8 cellular contexts compared by ENCODE assay signal in genomic region chr2:196233033-196233807, GRCh38.
DNase-seq lines count a peak whose midpoint lies in the region; ATAC-seq, FAIRE-seq and TF ChIP-seq lines count a peak whose summit lies in the region.

No MANE protein-coding gene starts in this region.

- H3K18ac ChIP-seq in mesenchymal stem cell (ENCODE audit: low read depth in 1 of 2, low read length in 2 of 2), result peak overlapping the region in 1 of 2 experiments; percentile 74

- H3K9me3 ChIP-seq in BLaER1 treated with 17β-estradiol and CSF1 and Interleukin-3, amounts not matched to agents 10 nM and 100 nM (replicated peaks in 1 of 11), result peaks cover 0 to 33% (median 19%) of the 10 kb centered on the region in 11 experiments; a peak in 14 of 22 replicates
- H3K9me3 ChIP-seq in K562 (replicated peaks; ENCODE audit: control insufficient read depth, insufficient read depth, low read depth, low read length), result no peaks in the 10 kb centered on the region
- H3K9me3 ChIP-seq in mesenchymal stem cell (ENCODE audit: control insufficient read depth, low read length), result no peaks in the 10 kb centered on the region

- peaks cover 61 to 100% (median 89%) of the 10 kb centered on the region in 10 experiments for H3K4me1 ChIP-seq in BLaER1 treated with 17β-estradiol and CSF1 and Interleukin-3, amounts not matched to agents 10 nM and 100 nM
- H3K4me1 ChIP-seq in K562 (replicated peaks in 1 of 2; ENCODE audit: control insufficient read depth in 2 of 2, insufficient read depth in 2 of 2, low read length in 2 of 2), result peaks cover 0 to 19% of the 10 kb centered on the region in 2 experiments
- no peaks in the 10 kb centered on the region for H3K4me1 ChIP-seq in mesenchymal stem cell (ENCODE audit: control insufficient read depth, insufficient read depth, low read depth, low read length)

- H3K4ac ChIP-seq in mesenchymal stem cell (ENCODE audit: low read depth in 1 of 2, low read length in 2 of 2), result peak overlapping the region in 1 of 2 experiments; percentile 7

- H2BK15ac ChIP-seq in mesenchymal stem cell (ENCODE audit: low read depth, poor library complexity, severe bottlenecking), result no peak overlapping the region

- H3K9me1 ChIP-seq in K562 (ENCODE audit: control insufficient read depth, insufficient read depth, low read length), result no peaks in the 10 kb centered on the region

- H2AK5ac ChIP-seq in mesenchymal stem cell (ENCODE audit: low read length, severe bottlenecking), result peak overlapping the region; percentile 83

- no peak for FAIRE-seq in K562 (lab: Jason Lieb, UNC)

- H3K79me2 ChIP-seq in K562 (ENCODE audit: control insufficient read depth, insufficient read depth, low read length), result no peaks in the 10 kb centered on the region

- TF ChIP-seq CTCF in LNCaP clone FGC (IDR thresholded peaks at IDR 0.05; ENCODE audit: control insufficient read depth, extremely low read depth, insufficient read depth), result no peak
- TF ChIP-seq CTCF in K562 (IDR thresholded peaks at IDR 0.05 in 2 of 3, conservative IDR thresholded peaks at IDR 0.05 in 1 of 3; ENCODE audit: insufficient read depth in 2 of 3, low read depth in 1 of 3, low read length in 3 of 3), result no peak

- H3K4me2 ChIP-seq in BLaER1 treated with 17β-estradiol and CSF1 and Interleukin-3, amounts not matched to agents 10 nM and 100 nM, result peak overlapping the region; percentile 66 to 86 (median 77)
- H3K4me2 ChIP-seq in K562 (ENCODE audit: insufficient read depth, low read length) (no peak overlapping the region), mesenchymal stem cell (ENCODE audit: low read length, poor library complexity, severe bottlenecking) (no peak overlapping the region)

- DNase-seq in LNCaP clone FGC (ENCODE audit: low read depth) (peak; percentile 94), K562 (ENCODE audit: extremely low read depth in 1 of 4, low spot score in 3 of 4) (no peak), mesenchymal stem cell (peak; percentile 87), HEK293T (ENCODE audit: extremely low spot score) (no peak), activated gamma-delta T cell treated with Interleukin-2 at 50 U/mL for 16 hours (no peak)

- POLR2A ChIA-PET in K562 (lab: Yijun Ruan, JAX), result no interaction called here
- POLR2A ChIA-PET in HEK293T (lab: Yijun Ruan, JAX), result no interaction called here

- peak overlapping the region; percentile 84 for H2BK5ac ChIP-seq in mesenchymal stem cell (ENCODE audit: low read depth, low read length, poor library complexity, severe bottlenecking)

- TF ChIP-seq POLR2A in K562 (conservative IDR thresholded peaks at IDR 0.05), result no peak

- peak overlapping the region; percentile 59 for H2BK120ac ChIP-seq in mesenchymal stem cell (ENCODE audit: low read depth, low read length)

- in situ Hi-C loops in K562 (cut with MboI), result no loop called here

- H2BK12ac ChIP-seq in mesenchymal stem cell (ENCODE audit: low read length in 2 of 2), result peak overlapping the region in 1 of 2 experiments; percentile 85

- H3K27me3 ChIP-seq in BLaER1 treated with 17β-estradiol and CSF1 and Interleukin-3, amounts not matched to agents 10 nM and 100 nM, result no peaks in the 10 kb centered on the region
- no peaks in the 10 kb centered on the region for H3K27me3 ChIP-seq in K562 (ENCODE audit: control insufficient read depth in 2 of 2, insufficient read depth in 2 of 2, low read length in 2 of 2)
- no peaks in the 10 kb centered on the region for H3K27me3 ChIP-seq in mesenchymal stem cell (ENCODE audit: control insufficient read depth in 1 of 2, insufficient read depth in 1 of 2, low read length in 2 of 2)

- H3K14ac ChIP-seq in mesenchymal stem cell (ENCODE audit: low read length in 2 of 2), result no peak overlapping the region

- H4K20me1 ChIP-seq in BLaER1 treated with 17β-estradiol and CSF1 and Interleukin-3, amounts not matched to agents 10 nM and 100 nM, result no peaks in the 10 kb centered on the region
- no peaks in the 10 kb centered on the region for H4K20me1 ChIP-seq in K562 (replicated peaks; ENCODE audit: control insufficient read depth, insufficient read depth, low read length)

- BruUV-seq in K562 (replicated peaks; lab: Mats Ljungman, UMichigan), result no TSS peak

- peak overlapping the region; percentile 85 to 100 (median 92) for H3K27ac ChIP-seq in BLaER1 treated with 17β-estradiol and CSF1 and Interleukin-3, amounts not matched to agents 10 nM and 100 nM
- H3K27ac ChIP-seq in K562 (ENCODE audit: extremely low read depth, low read depth, low read length), result peak overlapping the region; percentile 23; the same call in 2 of the 3 replicates
- peak overlapping the region; percentile 95 for H3K27ac ChIP-seq in mesenchymal stem cell (ENCODE audit: low read length, poor library complexity, severe bottlenecking)

- TF ChIP-seq EP300 in K562 (IDR thresholded peaks at IDR 0.05; ENCODE audit: low read length), result no peak

- peak overlapping the region; percentile 7 for H4K8ac ChIP-seq in mesenchymal stem cell (ENCODE audit: low read length)

- H3K4me3 ChIP-seq in BLaER1 treated with 17β-estradiol and CSF1 and Interleukin-3, amounts not matched to agents 10 nM and 100 nM, result peak overlapping the region in 4 of 10 experiments; percentile 1 to 31 (median 28); a peak in 5 of 20 replicates
- H3K4me3 ChIP-seq in LNCaP clone FGC (ENCODE audit: low read depth, low read length) (peak overlapping the region; percentile 26), K562 (no peak overlapping the region), mesenchymal stem cell (ENCODE audit: insufficient read depth in 1 of 2, low read depth in 1 of 2, low read length in 2 of 2) (no peak overlapping the region)

- no peaks in the 10 kb centered on the region for H3K79me1 ChIP-seq in mesenchymal stem cell (replicated peaks; ENCODE audit: low read length, poor library complexity, severe bottlenecking)

- 91% methylated on average over 5 of the region's 5 CpGs for WGBS in K562 (ENCODE audit: insufficient coverage, low coverage, missing lambda C conversion rate)
- 21% methylated on average over 5 of the region's 5 CpGs for WGBS in mesenchymal stem cell

- no peak overlapping the region for H3K23ac ChIP-seq in mesenchymal stem cell (ENCODE audit: low read length in 2 of 2)

- H3K36me3 ChIP-seq in BLaER1 treated with 17β-estradiol and CSF1 and Interleukin-3, amounts not matched to agents 10 nM and 100 nM, result no peaks in the 10 kb centered on the region
- H3K36me3 ChIP-seq in K562 (ENCODE audit: control insufficient read depth, insufficient read depth, low read length) (no peaks in the 10 kb centered on the region), mesenchymal stem cell (ENCODE audit: control insufficient read depth in 1 of 2, insufficient read depth in 2 of 2, low read depth in 1 of 2, low read length in 2 of 2) (no peaks in the 10 kb centered on the region)

- H4K91ac ChIP-seq in mesenchymal stem cell (ENCODE audit: low read length), result peak overlapping the region; percentile 79

- intact Hi-C loops in K562 (cut with micrococcal nuclease), result no loop called here

- CTCF ChIA-PET in K562 (lab: Yijun Ruan, JAX; ENCODE audit: low intra/inter-chr PET ratio) (no interaction called here), HEK293T (lab: Yijun Ruan, JAX) (no interaction called here)

- peak; percentile 19 for ATAC-seq in GM21390 (IDR thresholded peaks at IDR 0.05; ENCODE audit: unreplicated experiment)
- no peak for ATAC-seq in K562
- ATAC-seq in GM19455 (IDR thresholded peaks at IDR 0.05; ENCODE audit: unreplicated experiment), result no peak

- H2AFZ ChIP-seq in K562 (ENCODE audit: low read depth, low read length) (peak overlapping the region; percentile 51), mesenchymal stem cell (ENCODE audit: low read depth, low read length) (no peak overlapping the region)

- H3K9ac ChIP-seq in BLaER1 treated with 17β-estradiol and CSF1 and Interleukin-3, amounts not matched to agents 10 nM and 100 nM, result peak overlapping the region; percentile 68 to 79 (median 76)
- H3K9ac ChIP-seq in K562 (ENCODE audit: insufficient read depth in 1 of 2, low read depth in 2 of 2, low read length in 2 of 2) (no peak overlapping the region), mesenchymal stem cell (ENCODE audit: low read length) (peak overlapping the region; percentile 47)

- TF ChIP-seq RAD21 in K562 (CRISPR knock-in tag; conservative IDR thresholded peaks at IDR 0.05 in 1 of 2, IDR thresholded peaks at IDR 0.05 in 1 of 2), result no peak

TF ChIP-seq in HEK293T, 16 proteins besides CTCF, POLR2A, EP300 and RAD21:
- TF ChIP-seq ELF4 (IDR thresholded peaks at IDR 0.05) (no peak), FOXK2 (IDR thresholded peaks at IDR 0.05) (no peak), SP1 (IDR thresholded peaks at IDR 0.05) (no peak), FOXA1 (IDR thresholded peaks at IDR 0.05) (no peak), ARNT (IDR thresholded peaks at IDR 0.05) (no peak), CTBP1 (IDR thresholded peaks at IDR 0.05; ENCODE audit: borderline replicate concordance) (no peak), L3MBTL2 (conservative IDR thresholded peaks at IDR 0.05) (no peak), TARDBP (IDR thresholded peaks at IDR 0.05) (no peak), HDGF (IDR thresholded peaks at IDR 0.05; ENCODE audit: borderline replicate concordance) (no peak), NFRKB (IDR thresholded peaks at IDR 0.05) (no peak), FOXM1 (IDR thresholded peaks at IDR 0.05; ENCODE audit: borderline replicate concordance) (no peak), ZNF384 (IDR thresholded peaks at IDR 0.05) (no peak), PKNOX1 (IDR thresholded peaks at IDR 0.05) (no peak), BHLHE40 (IDR thresholded peaks at IDR 0.05; ENCODE audit: borderline replicate concordance) (no peak), SUZ12 (IDR thresholded peaks at IDR 0.05) (no peak), LEF1 (IDR thresholded peaks at IDR 0.05; ENCODE audit: borderline replicate concordance) (no peak)

Comparison
In these comparisons a context has a peak if more than half of its experiments do, and no peak if none do; other contexts are left out.
1. H3K27ac ChIP-seq: peak in every context shown above with its lines; median percentile 95 in mesenchymal stem cell; 92 in BLaER1 treated with 17β-estradiol and CSF1 and Interleukin-3, amounts not matched to agents 10 nM and 100 nM; 23 in K562.
2. H3K4me2 ChIP-seq: peak in BLaER1 treated with 17β-estradiol and CSF1 and Interleukin-3, amounts not matched to agents 10 nM and 100 nM (11 of 11); none in K562 (single experiment) and mesenchymal stem cell (single experiment).
3. H3K9ac ChIP-seq: peak in BLaER1 treated with 17β-estradiol and CSF1 and Interleukin-3, amounts not matched to agents 10 nM and 100 nM (11 of 11) and mesenchymal stem cell (single experiment); none in K562 (0 of 2).
4. DNase-seq: peak in LNCaP clone FGC (single experiment) and mesenchymal stem cell (single experiment); none in K562 (0 of 4), HEK293T (single experiment) and activated gamma-delta T cell treated with Interleukin-2 at 50 U/mL for 16 hours (single experiment).